ENCODE assay signal across 1 cellular context in genomic region chr13:27968316-27969072, GRCh38.
TF ChIP-seq lines count a peak whose summit lies in the region.

No MANE protein-coding gene starts in this region.

TF ChIP-seq in H1, 55 proteins besides CTCF, POLR2A, EP300 and RAD21:
- no peak for TF ChIP-seq SIN3A (conservative IDR thresholded peaks at IDR 0.05 in 1 of 2, IDR thresholded peaks at IDR 0.05 in 1 of 2; ENCODE audit: low read depth in 1 of 2, low read length in 2 of 2)
- TF ChIP-seq KDM4A (IDR thresholded peaks at IDR 0.05; ENCODE audit: low read depth, low read length, severe bottlenecking): peak; percentile 80
- TF ChIP-seq SP4 (IDR thresholded peaks at IDR 0.05; ENCODE audit: low read length): no peak
- no peak for TF ChIP-seq RBBP5 (IDR thresholded peaks at IDR 0.05; ENCODE audit: borderline replicate concordance, low read depth, low read length)
- peak; percentile 82 for TF ChIP-seq CREB1 (IDR thresholded peaks at IDR 0.05)
- no peak for TF ChIP-seq CBX8 (IDR thresholded peaks at IDR 0.05; ENCODE audit: borderline replicate concordance, low read depth, low read length)
- no peak for TF ChIP-seq SRF (IDR thresholded peaks at IDR 0.05; ENCODE audit: low read depth, low read length)
- TF ChIP-seq POU5F1 (IDR thresholded peaks at IDR 0.05; ENCODE audit: low read depth, low read length): no peak
- no peak for TF ChIP-seq ATF3 (IDR thresholded peaks at IDR 0.05; ENCODE audit: insufficient read depth, low read depth, low read length)
- no peak for TF ChIP-seq CBX5 (IDR thresholded peaks at IDR 0.05; ENCODE audit: low read depth, low read length)
- no peak for TF ChIP-seq CHD7 (IDR thresholded peaks at IDR 0.05; ENCODE audit: insufficient replicate concordance, low read length)
- no peak for TF ChIP-seq NANOG (IDR thresholded peaks at IDR 0.05; ENCODE audit: insufficient read depth, low read depth, low read length, poor library complexity, severe bottlenecking)
- no peak for TF ChIP-seq BACH1 (IDR thresholded peaks at IDR 0.05; ENCODE audit: low read length)
- no peak for TF ChIP-seq RXRA (IDR thresholded peaks at IDR 0.05; ENCODE audit: insufficient read depth, low read depth, low read length)
- no peak for TF ChIP-seq TBP (IDR thresholded peaks at IDR 0.05; ENCODE audit: low read depth, low read length)
- TF ChIP-seq SAP30 (IDR thresholded peaks at IDR 0.05; ENCODE audit: insufficient read depth, insufficient replicate concordance, low read length): no peak
- TF ChIP-seq YY1 (IDR thresholded peaks at IDR 0.05; ENCODE audit: low read depth, low read length): no peak
- TF ChIP-seq ZNF274 (IDR thresholded peaks at IDR 0.05; ENCODE audit: borderline replicate concordance, extremely low read depth, low read length): no peak
- no peak for TF ChIP-seq CTBP2 (IDR thresholded peaks at IDR 0.05; ENCODE audit: borderline replicate concordance, insufficient read depth, insufficient read length, low read length)
- TF ChIP-seq KDM5A (IDR thresholded peaks at IDR 0.05; ENCODE audit: low read length): no peak
- peak; percentile 72 for TF ChIP-seq E2F6 (IDR thresholded peaks at IDR 0.05)
- TF ChIP-seq POLR2AphosphoS5 (IDR thresholded peaks at IDR 0.05; ENCODE audit: low read depth, low read length): no peak
- no peak for TF ChIP-seq JUN (IDR thresholded peaks at IDR 0.05; ENCODE audit: low read depth, low read length)
- no peak for TF ChIP-seq BCL11A (IDR thresholded peaks at IDR 0.05; ENCODE audit: low read depth in 2 of 2, low read length in 2 of 2)
- no peak for TF ChIP-seq HDAC6 (IDR thresholded peaks at IDR 0.05; ENCODE audit: low read depth, low read length)
- TF ChIP-seq KDM1A (IDR thresholded peaks at IDR 0.05; ENCODE audit: borderline replicate concordance, low read length): no peak
- TF ChIP-seq CHD1 (IDR thresholded peaks at IDR 0.05; ENCODE audit: low read depth, low read length): no peak
- TF ChIP-seq CHD2 (IDR thresholded peaks at IDR 0.05; ENCODE audit: low read length): no peak
- TF ChIP-seq, protein P1, sequence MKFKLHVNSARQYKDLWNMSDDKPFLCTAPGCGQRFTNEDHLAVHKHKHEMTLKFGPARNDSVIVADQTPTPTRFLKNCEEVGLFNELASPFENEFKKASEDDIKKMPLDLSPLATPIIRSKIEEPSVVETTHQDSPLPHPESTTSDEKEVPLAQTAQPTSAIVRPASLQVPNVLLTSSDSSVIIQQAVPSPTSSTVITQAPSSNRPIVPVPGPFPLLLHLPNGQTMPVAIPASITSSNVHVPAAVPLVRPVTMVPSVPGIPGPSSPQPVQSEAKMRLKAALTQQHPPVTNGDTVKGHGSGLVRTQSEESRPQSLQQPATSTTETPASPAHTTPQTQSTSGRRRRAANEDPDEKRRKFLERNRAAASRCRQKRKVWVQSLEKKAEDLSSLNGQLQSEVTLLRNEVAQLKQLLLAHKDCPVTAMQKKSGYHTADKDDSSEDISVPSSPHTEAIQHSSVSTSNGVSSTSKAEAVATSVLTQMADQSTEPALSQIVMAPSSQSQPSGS (IDR thresholded peaks at IDR 0.05; ENCODE audit: low read length): no peak
- no peak for TF ChIP-seq EGR1 (IDR thresholded peaks at IDR 0.05; ENCODE audit: borderline replicate concordance, low read depth, low read length)
- TF ChIP-seq RNF2 (IDR thresholded peaks at IDR 0.05; ENCODE audit: borderline replicate concordance, low read depth, low read length, missing control alignments, poor library complexity, severe bottlenecking): peak; percentile 94
- TF ChIP-seq CEBPB (IDR thresholded peaks at IDR 0.05; ENCODE audit: low read depth, low read length): no peak
- TF ChIP-seq NRF1 (IDR thresholded peaks at IDR 0.05; ENCODE audit: low read depth, low read length): no peak
- TF ChIP-seq SP1 (IDR thresholded peaks at IDR 0.05; ENCODE audit: low read depth, low read length): no peak
- TF ChIP-seq MAFK (IDR thresholded peaks at IDR 0.05; ENCODE audit: low read depth, low read length): no peak
- TF ChIP-seq SP2 (IDR thresholded peaks at IDR 0.05; ENCODE audit: low read length): no peak
- no peak for TF ChIP-seq GTF2F1 (IDR thresholded peaks at IDR 0.05; ENCODE audit: borderline replicate concordance, low read depth, low read length)
- no peak for TF ChIP-seq PHF8 (conservative IDR thresholded peaks at IDR 0.05; ENCODE audit: low read depth, low read length)
- no peak for TF ChIP-seq ASH2L (IDR thresholded peaks at IDR 0.05; ENCODE audit: low read length)
- peak; percentile 99 for TF ChIP-seq EZH2 (IDR thresholded peaks at IDR 0.05; ENCODE audit: low read depth, low read length, severe bottlenecking)
- TF ChIP-seq JUND (IDR thresholded peaks at IDR 0.05; ENCODE audit: low read length): no peak
- TF ChIP-seq GABPA (IDR thresholded peaks at IDR 0.05; ENCODE audit: borderline replicate concordance, insufficient read depth, low read length): 0 out of 2 replicates have a peak, but pooled peaks have one; percentile 14
- no peak for TF ChIP-seq HDAC2 (IDR thresholded peaks at IDR 0.05; ENCODE audit: borderline replicate concordance in 1 of 2, low read depth in 2 of 2, low read length in 2 of 2)
- TF ChIP-seq TAF7 (optimal IDR thresholded peaks at IDR 0.05; ENCODE audit: borderline replicate concordance, low read depth, low read length): no peak
- TF ChIP-seq SUZ12 (IDR thresholded peaks at IDR 0.05; ENCODE audit: low read length): peak; percentile 97
- no peak for TF ChIP-seq BRCA1 (IDR thresholded peaks at IDR 0.05; ENCODE audit: low read depth, low read length)
- TF ChIP-seq TEAD4 (IDR thresholded peaks at IDR 0.05; ENCODE audit: low read depth, low read length): no peak
- no peak for TF ChIP-seq FOSL1 (IDR thresholded peaks at IDR 0.05; ENCODE audit: insufficient read depth, low read depth, low read length)
- TF ChIP-seq RFX5 (IDR thresholded peaks at IDR 0.05; ENCODE audit: borderline replicate concordance, low read depth, low read length): no peak
- TF ChIP-seq SIX5 (IDR thresholded peaks at IDR 0.05; ENCODE audit: low read depth, low read length): no peak
- no peak for TF ChIP-seq SIRT6 (IDR thresholded peaks at IDR 0.05; ENCODE audit: low read length)
- TF ChIP-seq, protein P2, sequence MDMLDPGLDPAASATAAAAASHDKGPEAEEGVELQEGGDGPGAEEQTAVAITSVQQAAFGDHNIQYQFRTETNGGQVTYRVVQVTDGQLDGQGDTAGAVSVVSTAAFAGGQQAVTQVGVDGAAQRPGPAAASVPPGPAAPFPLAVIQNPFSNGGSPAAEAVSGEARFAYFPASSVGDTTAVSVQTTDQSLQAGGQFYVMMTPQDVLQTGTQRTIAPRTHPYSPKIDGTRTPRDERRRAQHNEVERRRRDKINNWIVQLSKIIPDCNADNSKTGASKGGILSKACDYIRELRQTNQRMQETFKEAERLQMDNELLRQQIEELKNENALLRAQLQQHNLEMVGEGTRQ (IDR thresholded peaks at IDR 0.05; ENCODE audit: low read length): no peak
- TF ChIP-seq TCF12 (IDR thresholded peaks at IDR 0.05; ENCODE audit: low read depth, low read length): no peak
- no peak for TF ChIP-seq TAF1 (IDR thresholded peaks at IDR 0.05; ENCODE audit: low read depth, low read length)
- TF ChIP-seq, protein P3, sequence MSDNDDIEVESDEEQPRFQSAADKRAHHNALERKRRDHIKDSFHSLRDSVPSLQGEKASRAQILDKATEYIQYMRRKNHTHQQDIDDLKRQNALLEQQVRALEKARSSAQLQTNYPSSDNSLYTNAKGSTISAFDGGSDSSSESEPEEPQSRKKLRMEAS (IDR thresholded peaks at IDR 0.05): peak; percentile 93
